In genomic region chr2:24972315-24972958, GRCh38 we compare ENCODE assay signal across 8 cellular contexts.
A peak's percentile ranks its signal among the peaks of the same experiment; 100 is the strongest.
DNase-seq lines count a peak whose midpoint lies in the region; ATAC-seq and TF ChIP-seq lines count a peak whose summit lies in the region.

No MANE protein-coding gene starts in this region.

- no peak for ATAC-seq in HG02678 (IDR thresholded peaks at IDR 0.05; ENCODE audit: unreplicated experiment)
- no peak for ATAC-seq in HG02973 (IDR thresholded peaks at IDR 0.05; ENCODE audit: unreplicated experiment)

- H3K4me3 ChIP-seq in cardiac fibroblast (replicated peaks in 1 of 2; ENCODE audit: low read depth in 2 of 2, low read length in 2 of 2): peak overlapping the region; percentile 83 to 87

- DNase-seq in DMS53 treated with DMSO at 0.1 percent for 48 hours (lab: John Stamatoyannopoulos, UW; ENCODE audit: unreplicated experiment) (peak; percentile 36), Kasumi-1 (lab: John Stamatoyannopoulos, UW) (peak; percentile 42 to 49), T-helper 9 cell (peak; percentile 19), cardiac fibroblast (ENCODE audit: low read depth in 2 of 2) (peak; percentile 44 to 52), kidney glomerular epithelial cell (lab: John Stamatoyannopoulos, UW) (peak; percentile 35)
- DNase-seq in stimulated activated CD4-positive, alpha-beta T cell treated with anti-CD3 and anti-CD28 coated beads, Interleukin-15, amount 100 ng/mL, for 48 hours (ENCODE audit: low read depth in 2 of 2): peak; percentile 8 to 22

- TF ChIP-seq CTCF in cardiac fibroblast (IDR thresholded peaks at IDR 0.05; ENCODE audit: low read depth, low read length): no peak
